Comparison of ENCODE assay signal across 20 cellular contexts in genomic region chr1:9375912-9376311, GRCh38.
DNase-seq lines count a peak whose midpoint lies in the region; ATAC-seq, FAIRE-seq and TF ChIP-seq lines count a peak whose summit lies in the region.
"Had no signal": no experiment of that assay in that cellular context is flagged by ENCODE, and none has a peak within 500 bp of the region (broad histone marks: within the 10 kb centered on the region; RNA-seq: fewer than 3 reads in every experiment).

No MANE protein-coding gene starts in this region.

- BruUV-seq in Caco-2 (replicated peaks; lab: Mats Ljungman, UMichigan): no TSS peak

- no peak for TF ChIP-seq POLR2A in heart left ventricle (IDR thresholded peaks at IDR 0.05)
- no peak for TF ChIP-seq POLR2A in thyroid gland (IDR thresholded peaks at IDR 0.05)

- POLR2A ChIA-PET in Caco-2 (lab: Charles Lee): no interaction called here
- POLR2A ChIA-PET in activated CD4-positive, alpha-beta T cell treated with anti-CD3 and anti-CD28 coated beads, Interleukin-2, amount 10 ng/mL, durations not matched to agents 7 days and 5 days (lab: Charles Lee): no interaction called here

- H3K27ac ChIP-seq in astrocyte (ENCODE audit: low read depth, low read length): peak overlapping the region; percentile 46
- H3K27ac ChIP-seq in heart left ventricle: peak overlapping the region in 10 of 12 donors; percentile 2 to 84 (median 66)
- H3K27ac ChIP-seq in neural progenitor cell: no peak overlapping the region
- peak overlapping the region in 2 of 3 donors; percentile 58 to 65 for H3K27ac ChIP-seq in thyroid gland

- ATAC-seq in heart left ventricle: peak in 2 of 4 donors; percentile 13 to 34

- TF ChIP-seq CTCF in astrocyte (IDR thresholded peaks at IDR 0.05; ENCODE audit: insufficient read depth, low read depth, low read length): no peak
- no peak for TF ChIP-seq CTCF in heart left ventricle (IDR thresholded peaks at IDR 0.05)
- no peak for TF ChIP-seq CTCF in neural progenitor cell (IDR thresholded peaks at IDR 0.05)
- no peak for TF ChIP-seq CTCF in thyroid gland (IDR thresholded peaks at IDR 0.05)
- TF ChIP-seq CTCF in Caco-2 (IDR thresholded peaks at IDR 0.05; ENCODE audit: insufficient read depth in 1 of 2, low read depth in 1 of 2, low read length in 1 of 2, severe bottlenecking in 1 of 2, unreplicated experiment in 1 of 2): no peak

- H3K4me1 Mint-ChIP-seq in astrocyte (ENCODE audit: low read depth, unreplicated experiment) (peaks cover 34% of the 10 kb centered on the region), neural progenitor cell (peaks cover 41% of the 10 kb centered on the region), Caco-2 (ENCODE audit: low read depth, unreplicated experiment) (no peaks in the 10 kb centered on the region)
- no peaks in the 10 kb centered on the region for H3K4me1 Mint-ChIP-seq in activated CD4-positive, alpha-beta T cell treated with anti-CD3 and anti-CD28 coated beads, Interleukin-2, amount 10 ng/mL, durations not matched to agents 7 days and 5 days
- H3K4me1 Mint-ChIP-seq: central memory CD8-positive, alpha-beta T cell had no signal

- no peak overlapping the region for H3K4me3 Mint-ChIP-seq in astrocyte (ENCODE audit: unreplicated experiment)
- H3K4me3 Mint-ChIP-seq in neural progenitor cell: no peak overlapping the region
- no peak overlapping the region for H3K4me3 Mint-ChIP-seq in Caco-2 (ENCODE audit: unreplicated experiment)
- no peak overlapping the region for H3K4me3 Mint-ChIP-seq in activated CD4-positive, alpha-beta T cell treated with anti-CD3 and anti-CD28 coated beads, Interleukin-2, amount 10 ng/mL, durations not matched to agents 7 days and 5 days
- H3K4me3 Mint-ChIP-seq: CD14-positive monocyte; central memory CD8-positive, alpha-beta T cell; neural crest cell had no signal

- WGBS in heart left ventricle, 4 donors: 33 to 57% (median 47%) methylated on average over 1 to 15 of the region's 15 CpGs
- 78 to 84% methylated on average over 10 to 15 of the region's 15 CpGs for WGBS in thyroid gland, 2 donors

- H3K79me2 ChIP-seq in astrocyte (ENCODE audit: insufficient read depth, low read length) (no peaks in the 10 kb centered on the region), neural progenitor cell (ENCODE audit: low read depth) (no peaks in the 10 kb centered on the region)

- peaks cover 26% of the 10 kb centered on the region for H3K4me1 ChIP-seq in astrocyte (ENCODE audit: insufficient read depth, low read length)
- H3K4me1 ChIP-seq in heart left ventricle: peaks cover 0 to 52% (median 24%) of the 10 kb centered on the region in 12 donors
- H3K4me1 ChIP-seq in neural progenitor cell: peaks cover 12% of the 10 kb centered on the region
- H3K4me1 ChIP-seq in thyroid gland: peaks cover 11 to 43% of the 10 kb centered on the region in 2 donors
- no peaks in the 10 kb centered on the region for H3K4me1 ChIP-seq in Caco-2

- H3K27me3 ChIP-seq in astrocyte (ENCODE audit: insufficient read depth, low read length): no peaks in the 10 kb centered on the region
- H3K27me3 ChIP-seq in heart left ventricle: no peaks in the 10 kb centered on the region
- H3K27me3 ChIP-seq in neural progenitor cell: no peaks in the 10 kb centered on the region
- H3K27me3 ChIP-seq in thyroid gland: no peaks in the 10 kb centered on the region
- H3K27me3 ChIP-seq in Caco-2 (replicated peaks; ENCODE audit: control insufficient read depth, insufficient read depth, low read length): no peaks in the 10 kb centered on the region

- intact Hi-C loops in heart left ventricle (cut with DNase I) (loop anchor here in 2 of 10 donors (5.0 to 10.0 kb wide), 3 partner anchors 69 to 84 kb away; partner anchors contain the start of gene SPSB1 (in 1 of the 2)), thyroid gland (cut with DNase I) (no loop called here), Caco-2 (cut with micrococcal nuclease; ENCODE audit: unreplicated experiment) (no loop called here)

- H3K9ac ChIP-seq in astrocyte (ENCODE audit: low read length) (peak overlapping the region; percentile 39), neural progenitor cell (no peak overlapping the region)

- FAIRE-seq in astrocyte (lab: Jason Lieb, UNC): no peak
- FAIRE-seq: GM18507, islet of Langerhans, RCC 7860 had no signal

- H3K27me3 Mint-ChIP-seq in astrocyte (ENCODE audit: low read depth, unreplicated experiment): peaks cover 3% of the 10 kb centered on the region
- peaks cover 8% of the 10 kb centered on the region for H3K27me3 Mint-ChIP-seq in neural progenitor cell (ENCODE audit: insufficient read depth, low read depth)
- H3K27me3 Mint-ChIP-seq in Caco-2 (ENCODE audit: insufficient read depth, unreplicated experiment): no peaks in the 10 kb centered on the region
- H3K27me3 Mint-ChIP-seq in activated CD4-positive, alpha-beta T cell treated with anti-CD3 and anti-CD28 coated beads, Interleukin-2, amount 10 ng/mL, durations not matched to agents 7 days and 5 days: peaks cover 3% of the 10 kb centered on the region
- H3K27me3 Mint-ChIP-seq: central memory CD8-positive, alpha-beta T cell had no signal

- H3K9me3 ChIP-seq in astrocyte (ENCODE audit: insufficient read depth, low read depth, low read length): no peaks in the 10 kb centered on the region
- no peaks in the 10 kb centered on the region for H3K9me3 ChIP-seq in heart left ventricle
- no peaks in the 10 kb centered on the region for H3K9me3 ChIP-seq in neural progenitor cell (ENCODE audit: low read depth)
- no peaks in the 10 kb centered on the region for H3K9me3 ChIP-seq in thyroid gland
- H3K9me3 ChIP-seq in Caco-2: no peaks in the 10 kb centered on the region

- H2AFZ ChIP-seq in astrocyte (ENCODE audit: low read depth, low read length) (no peak overlapping the region), neural progenitor cell (replicated peaks) (no peak overlapping the region)

- no peaks in the 10 kb centered on the region for H3F3A ChIP-seq in neural progenitor cell (ENCODE audit: low read depth)

- DNase-seq in astrocyte (ENCODE audit: low read depth) (peak; percentile 45), heart left ventricle (peak in 1 of 5 donors; percentile 61), neural progenitor cell (ENCODE audit: low spot score) (no peak), thyroid gland (no peak), HPDE6-E6E7 (ENCODE audit: extremely low spot score) (no peak), Caco-2 (no peak), cerebellar nuclear complex (lab: John Stamatoyannopoulos, UW) (no peak)
- DNase-seq in activated CD4-positive, alpha-beta T cell treated with anti-CD3 and anti-CD28 coated beads, Interleukin-2, amount 10 ng/mL, durations not matched to agents 7 days and 5 days: no peak
- DNase-seq: activated gamma-delta T cell, GF-D8, HCEC 1CT, NCI-H1092, NCI-H510A, T-helper 2 cell had no signal

- no peak overlapping the region for H3K4me3 ChIP-seq in astrocyte (ENCODE audit: insufficient read depth, low read depth, low read length)
- no peak overlapping the region for H3K4me3 ChIP-seq in heart left ventricle
- no peak overlapping the region for H3K4me3 ChIP-seq in neural progenitor cell
- H3K4me3 ChIP-seq in thyroid gland (replicated peaks in 1 of 3): no peak overlapping the region
- no peak overlapping the region for H3K4me3 ChIP-seq in Caco-2 (ENCODE audit: low read depth, low read length)

- CTCF ChIA-PET in Caco-2 (lab: Charles Lee): no interaction called here
- CTCF ChIA-PET in activated CD4-positive, alpha-beta T cell treated with anti-CD3 and anti-CD28 coated beads, Interleukin-2, amount 10 ng/mL, durations not matched to agents 7 days and 5 days (lab: Charles Lee): interaction anchor here (1.1 to 1.2 kb wide), 2 partner anchors 9 to 10 kb away, joined by 3 read pairs; no protein-coding TSS in a partner anchor

- H3K36me3 ChIP-seq in astrocyte (ENCODE audit: insufficient read depth, low read length) (no peaks in the 10 kb centered on the region), heart left ventricle (no peaks in the 10 kb centered on the region), neural progenitor cell (no peaks in the 10 kb centered on the region), thyroid gland (no peaks in the 10 kb centered on the region), Caco-2 (ENCODE audit: control insufficient read depth, insufficient read depth, low read length) (no peaks in the 10 kb centered on the region)

- H3K4me2 ChIP-seq in astrocyte (ENCODE audit: low read length) (peak overlapping the region; percentile 70), neural progenitor cell (no peak overlapping the region)

- no peaks in the 10 kb centered on the region for H4K20me1 ChIP-seq in astrocyte (ENCODE audit: insufficient read depth, low read length)
- no peaks in the 10 kb centered on the region for H4K20me1 ChIP-seq in neural progenitor cell (ENCODE audit: low read depth)

- H3K36me3 Mint-ChIP-seq in astrocyte (ENCODE audit: low read depth, unreplicated experiment): peaks cover 9% of the 10 kb centered on the region
- H3K36me3 Mint-ChIP-seq in neural progenitor cell: no peaks in the 10 kb centered on the region
- no peaks in the 10 kb centered on the region for H3K36me3 Mint-ChIP-seq in Caco-2 (ENCODE audit: insufficient read depth, unreplicated experiment)
- H3K36me3 Mint-ChIP-seq in activated CD4-positive, alpha-beta T cell treated with anti-CD3 and anti-CD28 coated beads, Interleukin-2, amount 10 ng/mL, durations not matched to agents 7 days and 5 days (ENCODE audit: low read depth): no peaks in the 10 kb centered on the region
- H3K36me3 Mint-ChIP-seq: CD14-positive monocyte had no signal

- H3K9me3 Mint-ChIP-seq in astrocyte (ENCODE audit: unreplicated experiment): no peaks in the 10 kb centered on the region
- no peaks in the 10 kb centered on the region for H3K9me3 Mint-ChIP-seq in neural progenitor cell
- no peaks in the 10 kb centered on the region for H3K9me3 Mint-ChIP-seq in Caco-2 (ENCODE audit: unreplicated experiment)
- no peaks in the 10 kb centered on the region for H3K9me3 Mint-ChIP-seq in activated CD4-positive, alpha-beta T cell treated with anti-CD3 and anti-CD28 coated beads, Interleukin-2, amount 10 ng/mL, durations not matched to agents 7 days and 5 days
- H3K9me3 Mint-ChIP-seq: central memory CD8-positive, alpha-beta T cell; neural crest cell had no signal

- peak overlapping the region; percentile 6 for H3K27ac Mint-ChIP-seq in astrocyte (ENCODE audit: unreplicated experiment)
- H3K27ac Mint-ChIP-seq in neural progenitor cell: peak overlapping the region; percentile 87
- H3K27ac Mint-ChIP-seq in Caco-2 (ENCODE audit: unreplicated experiment): no peak overlapping the region
- no peak overlapping the region for H3K27ac Mint-ChIP-seq in activated CD4-positive, alpha-beta T cell treated with anti-CD3 and anti-CD28 coated beads, Interleukin-2, amount 10 ng/mL, durations not matched to agents 7 days and 5 days
- H3K27ac Mint-ChIP-seq: CD14-positive monocyte had no signal

Comparison
In these comparisons a context has a peak if more than half of its experiments do, and no peak if none do; other contexts are left out.
1. H3K27ac Mint-ChIP-seq: peak in astrocyte (single experiment) and neural progenitor cell (single experiment); none in Caco-2 (single experiment) and activated CD4-positive, alpha-beta T cell treated with anti-CD3 and anti-CD28 coated beads, Interleukin-2, amount 10 ng/mL, durations not matched to agents 7 days and 5 days (single experiment).